In the genomic region with DNA sequence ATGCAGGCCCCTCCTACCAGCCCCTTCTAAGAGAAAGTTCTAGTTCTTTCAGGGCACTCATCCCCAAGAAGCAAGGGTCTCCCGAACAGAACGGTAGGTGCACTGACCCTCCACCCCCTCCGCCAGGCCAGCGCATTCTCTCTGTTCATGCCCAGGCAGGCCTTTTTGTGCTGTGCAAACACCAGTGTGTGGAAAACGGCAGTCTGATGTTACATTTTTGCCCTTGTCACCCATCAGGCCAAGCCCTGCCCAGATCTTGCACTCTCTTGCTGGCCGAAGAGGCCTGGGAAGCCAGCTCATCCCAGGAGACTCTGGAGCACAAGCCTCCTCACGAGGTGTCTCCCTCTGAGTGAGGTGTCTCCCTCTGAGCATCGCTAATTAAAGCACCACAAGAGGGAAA, we compare ENCODE assay signal across 1 cellular context.
TF ChIP-seq lines count a peak whose summit lies in the region.

No MANE protein-coding gene starts in this region.

TF ChIP-seq in SK-N-SH, 30 proteins besides CTCF, POLR2A, EP300 and RAD21 (continued from another document):
- TF ChIP-seq, protein P1, sequence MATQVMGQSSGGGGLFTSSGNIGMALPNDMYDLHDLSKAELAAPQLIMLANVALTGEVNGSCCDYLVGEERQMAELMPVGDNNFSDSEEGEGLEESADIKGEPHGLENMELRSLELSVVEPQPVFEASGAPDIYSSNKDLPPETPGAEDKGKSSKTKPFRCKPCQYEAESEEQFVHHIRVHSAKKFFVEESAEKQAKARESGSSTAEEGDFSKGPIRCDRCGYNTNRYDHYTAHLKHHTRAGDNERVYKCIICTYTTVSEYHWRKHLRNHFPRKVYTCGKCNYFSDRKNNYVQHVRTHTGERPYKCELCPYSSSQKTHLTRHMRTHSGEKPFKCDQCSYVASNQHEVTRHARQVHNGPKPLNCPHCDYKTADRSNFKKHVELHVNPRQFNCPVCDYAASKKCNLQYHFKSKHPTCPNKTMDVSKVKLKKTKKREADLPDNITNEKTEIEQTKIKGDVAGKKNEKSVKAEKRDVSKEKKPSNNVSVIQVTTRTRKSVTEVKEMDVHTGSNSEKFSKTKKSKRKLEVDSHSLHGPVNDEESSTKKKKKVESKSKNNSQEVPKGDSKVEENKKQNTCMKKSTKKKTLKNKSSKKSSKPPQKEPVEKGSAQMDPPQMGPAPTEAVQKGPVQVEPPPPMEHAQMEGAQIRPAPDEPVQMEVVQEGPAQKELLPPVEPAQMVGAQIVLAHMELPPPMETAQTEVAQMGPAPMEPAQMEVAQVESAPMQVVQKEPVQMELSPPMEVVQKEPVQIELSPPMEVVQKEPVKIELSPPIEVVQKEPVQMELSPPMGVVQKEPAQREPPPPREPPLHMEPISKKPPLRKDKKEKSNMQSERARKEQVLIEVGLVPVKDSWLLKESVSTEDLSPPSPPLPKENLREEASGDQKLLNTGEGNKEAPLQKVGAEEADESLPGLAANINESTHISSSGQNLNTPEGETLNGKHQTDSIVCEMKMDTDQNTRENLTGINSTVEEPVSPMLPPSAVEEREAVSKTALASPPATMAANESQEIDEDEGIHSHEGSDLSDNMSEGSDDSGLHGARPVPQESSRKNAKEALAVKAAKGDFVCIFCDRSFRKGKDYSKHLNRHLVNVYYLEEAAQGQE (IDR thresholded peaks at IDR 0.05; ENCODE audit: low read depth, low read length), result no peak
- TF ChIP-seq, protein P2, sequence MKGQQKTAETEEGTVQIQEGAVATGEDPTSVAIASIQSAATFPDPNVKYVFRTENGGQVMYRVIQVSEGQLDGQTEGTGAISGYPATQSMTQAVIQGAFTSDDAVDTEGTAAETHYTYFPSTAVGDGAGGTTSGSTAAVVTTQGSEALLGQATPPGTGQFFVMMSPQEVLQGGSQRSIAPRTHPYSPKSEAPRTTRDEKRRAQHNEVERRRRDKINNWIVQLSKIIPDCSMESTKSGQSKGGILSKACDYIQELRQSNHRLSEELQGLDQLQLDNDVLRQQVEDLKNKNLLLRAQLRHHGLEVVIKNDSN (IDR thresholded peaks at IDR 0.05; ENCODE audit: borderline replicate concordance, low read depth), result no peak
- TF ChIP-seq NFIC (IDR thresholded peaks at IDR 0.05; ENCODE audit: borderline replicate concordance), result no peak
TF ChIP-seq in SK-N-SH: peak in this region for 0.
